Comparison of ENCODE assay signal across 8 cellular contexts in genomic region chr20:47568019-47568418, GRCh38.
DNase-seq lines count a peak whose midpoint lies in the region; ATAC-seq, FAIRE-seq and TF ChIP-seq lines count a peak whose summit lies in the region.

No MANE protein-coding gene starts in this region.

- ATAC-seq in activated CD4-positive, CD25-positive, alpha-beta regulatory T cell treated with anti-CD3 and anti-CD28 coated beads, Interleukin-2, amount 50 U/mL, for 24 hours: no peak
- ATAC-seq in HG03571 (IDR thresholded peaks at IDR 0.05; ENCODE audit: unreplicated experiment): no peak

- H3K36me3 ChIP-seq in HEK293 (ENCODE audit: control insufficient read depth in 2 of 2, insufficient read depth in 1 of 2, low read length in 2 of 2) (no peaks in the 10 kb centered on the region), kidney (ENCODE audit: control insufficient read depth in 1 of 2, insufficient read depth in 2 of 2, low read length in 2 of 2) (no peaks in the 10 kb centered on the region)

- DNase-seq in activated T-helper 2 cell treated with anti-CD3 and anti-CD28 coated beads, Interferon-gamma antibody, Interleukin-2, Interleukin-4, amounts not matched to agents 10 μg/mL and 5 μg/mL and 100 μg/mL, durations not matched to agents 14 hours and 24 hours and 36 hours (ENCODE audit: low spot score): no peak
- DNase-seq in kidney (no peak), islet precursor cell (no peak), hippocampal formation (lab: John Stamatoyannopoulos, UW) (no peak)

- peak overlapping the region; percentile 69 for H3K27ac Mint-ChIP-seq in activated T-helper 2 cell treated with anti-CD3 and anti-CD28 coated beads, Interferon-gamma antibody, Interleukin-2, Interleukin-4, amounts not matched to agents 10 μg/mL and 5 μg/mL and 100 μg/mL, durations not matched to agents 14 hours and 24 hours and 36 hours

- CTCF ChIA-PET in HEK293 (lab: Yijun Ruan, JAX): interaction anchor here (0.6 to 0.9 kb wide), 3 partner anchors 53 to 64 kb away, joined by 3 to 4 read pairs (median 3); no protein-coding TSS in a partner anchor

- no peak for TF ChIP-seq CTCF in 22Rv1 (IDR thresholded peaks at IDR 0.05)
- no peak for TF ChIP-seq CTCF in HEK293 (tag by site-specific recombination; IDR thresholded peaks at IDR 0.05)
- no peak for TF ChIP-seq CTCF in kidney (IDR thresholded peaks at IDR 0.05; ENCODE audit: borderline replicate concordance, extremely low read depth, insufficient read depth)

- H3K9ac ChIP-seq in kidney (ENCODE audit: low read length in 2 of 2): no peak overlapping the region

- peaks cover 68% of the 10 kb centered on the region for H3K36me3 Mint-ChIP-seq in activated T-helper 2 cell treated with anti-CD3 and anti-CD28 coated beads, Interferon-gamma antibody, Interleukin-2, Interleukin-4, amounts not matched to agents 10 μg/mL and 5 μg/mL and 100 μg/mL, durations not matched to agents 14 hours and 24 hours and 36 hours (ENCODE audit: low read depth)

- H3K9me3 ChIP-seq in HEK293 (ENCODE audit: control insufficient read depth, insufficient read depth, low read depth, low read length) (no peaks in the 10 kb centered on the region), kidney (ENCODE audit: control insufficient read depth in 1 of 2, low read length in 2 of 2) (no peaks in the 10 kb centered on the region)

- H3K4me3 ChIP-seq in HEK293 (ENCODE audit: low read depth, low read length) (no peak overlapping the region), kidney (ENCODE audit: low read length in 2 of 2) (peak overlapping the region in 1 of 2 donors; percentile 23)

- no peak for FAIRE-seq in kidney (lab: Jason Lieb, UNC)

- H3K4me3 Mint-ChIP-seq in activated T-helper 2 cell treated with anti-CD3 and anti-CD28 coated beads, Interferon-gamma antibody, Interleukin-2, Interleukin-4, amounts not matched to agents 10 μg/mL and 5 μg/mL and 100 μg/mL, durations not matched to agents 14 hours and 24 hours and 36 hours (ENCODE audit: low read depth): no peak overlapping the region

- peaks cover 9% of the 10 kb centered on the region for H3K9me3 Mint-ChIP-seq in activated T-helper 2 cell treated with anti-CD3 and anti-CD28 coated beads, Interferon-gamma antibody, Interleukin-2, Interleukin-4, amounts not matched to agents 10 μg/mL and 5 μg/mL and 100 μg/mL, durations not matched to agents 14 hours and 24 hours and 36 hours

- H3K4me1 Mint-ChIP-seq in activated T-helper 2 cell treated with anti-CD3 and anti-CD28 coated beads, Interferon-gamma antibody, Interleukin-2, Interleukin-4, amounts not matched to agents 10 μg/mL and 5 μg/mL and 100 μg/mL, durations not matched to agents 14 hours and 24 hours and 36 hours (ENCODE audit: low read depth): peaks cover 43% of the 10 kb centered on the region

- POLR2A ChIA-PET in HEK293 (lab: Yijun Ruan, JAX): no interaction called here

- peak overlapping the region; percentile 72 for H3K27ac ChIP-seq in 22Rv1
- H3K27ac ChIP-seq in HEK293 (ENCODE audit: extremely low read depth, low read depth, low read length): peak overlapping the region; percentile 5; the same call in 1 of the 2 replicates
- H3K27ac ChIP-seq in kidney (ENCODE audit: low read depth in 2 of 2, low read length in 2 of 2): peak overlapping the region; percentile 25 to 48

- intact Hi-C loops in activated T-helper 2 cell treated with anti-CD3 and anti-CD28 coated beads, Interferon-gamma antibody, Interleukin-2, Interleukin-4, amounts not matched to agents 10 μg/mL and 5 μg/mL and 100 μg/mL, durations not matched to agents 14 hours and 24 hours and 36 hours (cut with micrococcal nuclease): no loop called here
- intact Hi-C loops in kidney (cut with DNase I): no loop called here

- H3K27me3 Mint-ChIP-seq in activated T-helper 2 cell treated with anti-CD3 and anti-CD28 coated beads, Interferon-gamma antibody, Interleukin-2, Interleukin-4, amounts not matched to agents 10 μg/mL and 5 μg/mL and 100 μg/mL, durations not matched to agents 14 hours and 24 hours and 36 hours (ENCODE audit: low read depth): no peaks in the 10 kb centered on the region

- H3K4me1 ChIP-seq in HEK293 (ENCODE audit: control insufficient read depth, insufficient read depth, low read length) (peaks cover 2% of the 10 kb centered on the region), kidney (ENCODE audit: control insufficient read depth in 1 of 2, insufficient read depth in 1 of 2, low read depth in 1 of 2, low read length in 2 of 2) (peaks cover 12 to 13% of the 10 kb centered on the region in 2 donors)

TF ChIP-seq in HEK293, 187 proteins besides CTCF, POLR2A, EP300 and RAD21 (continues in another document):
- TF ChIP-seq ZNF366 (tag by site-specific recombination; conservative IDR thresholded peaks at IDR 0.05) (0 out of 2 replicates have a peak, but pooled peaks have one; percentile 13), ZNF837 (tag by site-specific recombination; IDR thresholded peaks at IDR 0.05) (no peak), ZNF654 (tag by site-specific recombination; IDR thresholded peaks at IDR 0.05; ENCODE audit: low read depth) (no peak), ZNF488 (tag by site-specific recombination; IDR thresholded peaks at IDR 0.05) (no peak), PRDM1 (tag by site-specific recombination; IDR thresholded peaks at IDR 0.05) (no peak), ZNF561 (tag by site-specific recombination; IDR thresholded peaks at IDR 0.05; ENCODE audit: borderline replicate concordance) (peak; percentile 31; the same call in 1 of the 2 replicates), ZNF138 (tag by site-specific recombination; IDR thresholded peaks at IDR 0.05; ENCODE audit: borderline replicate concordance) (no peak), ZNF37A (tag by site-specific recombination; IDR thresholded peaks at IDR 0.05) (no peak), ZNF580 (tag by site-specific recombination; IDR thresholded peaks at IDR 0.05) (no peak), ZNF555 (tag by site-specific recombination; conservative IDR thresholded peaks at IDR 0.05) (no peak), ZFHX2 (tag by site-specific recombination; conservative IDR thresholded peaks at IDR 0.05) (no peak), ZNF324 (tag by site-specific recombination; IDR thresholded peaks at IDR 0.05) (no peak), SCRT2 (tag by site-specific recombination; IDR thresholded peaks at IDR 0.05) (peak; percentile 78), ZNF600 (tag by site-specific recombination; IDR thresholded peaks at IDR 0.05) (peak; percentile 85), ATF2 (tag by site-specific recombination; IDR thresholded peaks at IDR 0.05; ENCODE audit: low read depth) (no peak), PRDM6 (tag by site-specific recombination; IDR thresholded peaks at IDR 0.05) (0 out of 2 replicates have a peak, but pooled peaks have one; percentile 34), KLF9 (tag by site-specific recombination; IDR thresholded peaks at IDR 0.05; ENCODE audit: low read depth) (no peak)
- TF ChIP-seq, protein P1, sequence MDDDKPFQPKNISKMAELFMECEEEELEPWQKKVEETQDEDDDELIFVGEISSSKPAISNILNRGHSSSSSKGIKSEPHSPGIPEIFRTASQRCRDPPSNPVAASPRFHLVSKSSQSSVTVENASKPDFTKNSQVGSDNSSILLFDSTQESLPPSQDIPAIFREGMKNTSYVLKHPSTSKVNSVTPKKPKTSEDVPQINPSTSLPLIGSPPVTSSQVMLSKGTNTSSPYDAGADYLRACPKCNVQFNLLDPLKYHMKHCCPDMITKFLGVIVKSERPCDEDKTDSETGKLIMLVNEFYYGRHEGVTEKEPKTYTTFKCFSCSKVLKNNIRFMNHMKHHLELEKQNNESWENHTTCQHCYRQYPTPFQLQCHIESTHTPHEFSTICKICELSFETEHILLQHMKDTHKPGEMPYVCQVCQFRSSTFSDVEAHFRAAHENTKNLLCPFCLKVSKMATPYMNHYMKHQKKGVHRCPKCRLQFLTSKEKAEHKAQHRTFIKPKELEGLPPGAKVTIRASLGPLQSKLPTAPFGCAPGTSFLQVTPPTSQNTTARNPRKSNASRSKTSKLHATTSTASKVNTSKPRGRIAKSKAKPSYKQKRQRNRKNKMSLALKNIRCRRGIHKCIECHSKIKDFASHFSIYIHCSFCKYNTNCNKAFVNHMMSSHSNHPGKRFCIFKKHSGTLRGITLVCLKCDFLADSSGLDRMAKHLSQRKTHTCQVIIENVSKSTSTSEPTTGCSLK (tag by site-specific recombination; IDR thresholded peaks at IDR 0.05): no peak

Comparison
In these comparisons a context has a peak if more than half of its experiments do, and no peak if none do; other contexts are left out.
1. H3K27ac ChIP-seq: peak in every context shown above with its lines; median percentile 72 in 22Rv1; 36 in kidney; 5 in HEK293.